Comparison of ENCODE assay signal across 8 cellular contexts in genomic region chr11:95922536-95923440, GRCh38. TPM values are rescaled to one million over a fixed set of nuclear protein-coding genes. Genes with fewer than 3 reads are reported as not detected.
A peak's percentile ranks its signal among the peaks of the same experiment; 100 is the strongest.
DNase-seq lines count a peak whose midpoint lies in the region; ATAC-seq, FAIRE-seq and TF ChIP-seq lines count a peak whose summit lies in the region.

No MANE protein-coding gene starts in this region.

- H4K20me1 ChIP-seq in K562 (replicated peaks; ENCODE audit: control insufficient read depth, insufficient read depth, low read length): no peaks in the 10 kb centered on the region

- peak overlapping the region in 1 of 2 experiments; percentile 83; a peak in 2 of 4 replicates for H3K9ac ChIP-seq in K562 (ENCODE audit: insufficient read depth in 1 of 2, low read depth in 2 of 2, low read length in 2 of 2)

- H3K4me3 ChIP-seq in BE2C (ENCODE audit: low read depth, low read length) (peak overlapping the region; percentile 89), K562 (peak overlapping the region; percentile 75), aorta (ENCODE audit: low read length in 2 of 2) (peak overlapping the region; percentile 92 to 94)

- no peak for TF ChIP-seq EP300 in K562 (IDR thresholded peaks at IDR 0.05; ENCODE audit: low read length)

- H3K27me3 ChIP-seq in BE2C: no peaks in the 10 kb centered on the region
- no peaks in the 10 kb centered on the region for H3K27me3 ChIP-seq in K562 (ENCODE audit: control insufficient read depth in 2 of 2, insufficient read depth in 2 of 2, low read length in 2 of 2)
- H3K27me3 ChIP-seq in aorta (ENCODE audit: control insufficient read depth in 1 of 2, insufficient read depth in 2 of 2, low read length in 1 of 2): no peaks in the 10 kb centered on the region

- POLR2A ChIA-PET in K562 (lab: Yijun Ruan, JAX): interaction anchor here (0.6 to 2.5 kb wide), 7 partner anchors 9 to 33 kb away, joined by 3 to 13 read pairs (median 4); no protein-coding TSS in a partner anchor

- CTCF ChIA-PET in K562 (lab: Yijun Ruan, JAX; ENCODE audit: low intra/inter-chr PET ratio): interaction anchor here (0.7 kb wide), 1 partner anchor 29 kb away, joined by 3 read pairs; no protein-coding TSS in a partner anchor

- ATAC-seq in K562 (peak; percentile 5; the same call in 1 of the 3 replicates), aorta (ENCODE audit: low FRiP score) (no peak), GM19397 (IDR thresholded peaks at IDR 0.05; ENCODE audit: unreplicated experiment) (no peak), HG02973 (IDR thresholded peaks at IDR 0.05; ENCODE audit: unreplicated experiment) (no peak)

- no peak for TF ChIP-seq RAD21 in K562 (CRISPR knock-in tag; conservative IDR thresholded peaks at IDR 0.05 in 1 of 2, IDR thresholded peaks at IDR 0.05 in 1 of 2)

- H3K79me2 ChIP-seq in K562 (ENCODE audit: control insufficient read depth, insufficient read depth, low read length): peaks cover 64% of the 10 kb centered on the region

- no peaks in the 10 kb centered on the region for H3K9me1 ChIP-seq in K562 (ENCODE audit: control insufficient read depth, insufficient read depth, low read length)

- 5% methylated on average over 9 of the region's 9 CpGs for WGBS in K562 (ENCODE audit: insufficient coverage, low coverage, missing lambda C conversion rate)
- WGBS in aorta, 2 donors: 15 to 17% methylated on average over 9 of the region's 9 CpGs

- TSS peak; percentile 52 for BruUV-seq in K562 (replicated peaks; lab: Mats Ljungman, UMichigan)

- in situ Hi-C loops in KBM-7 (cut with MboI; ENCODE audit: low pct_unique_long_range_greater_than_20kb, low sequenced_read_pairs): no loop called here
- in situ Hi-C loops in K562 (cut with MboI): no loop called here

- no peak for FAIRE-seq in K562 (lab: Jason Lieb, UNC)

- H3K4me1 ChIP-seq in BE2C (peaks cover 5% of the 10 kb centered on the region; the same call in 1 of the 2 replicates), K562 (replicated peaks in 1 of 2; ENCODE audit: control insufficient read depth in 2 of 2, insufficient read depth in 2 of 2, low read length in 2 of 2) (peaks cover 6 to 10% of the 10 kb centered on the region in 2 experiments; a peak in 4 of 5 replicates), aorta (ENCODE audit: control insufficient read depth in 1 of 2, insufficient read depth in 2 of 2, low read length in 2 of 2) (peaks cover 4 to 5% of the 10 kb centered on the region in 2 donors)

- H3K9me3 ChIP-seq in BE2C (no peaks in the 10 kb centered on the region), K562 (replicated peaks; ENCODE audit: control insufficient read depth, insufficient read depth, low read depth, low read length) (no peaks in the 10 kb centered on the region), aorta (ENCODE audit: control insufficient read depth, low read length) (no peaks in the 10 kb centered on the region)

- H3K27ac ChIP-seq in K562 (ENCODE audit: extremely low read depth, low read depth, low read length) (peak overlapping the region; percentile 84; the same call in 2 of the 3 replicates), aorta (ENCODE audit: low read depth in 1 of 2, low read length in 2 of 2) (peak overlapping the region; percentile 94 to 99)

- intact Hi-C loops in K562 (cut with micrococcal nuclease): loop anchor here (10.0 kb wide), 1 partner anchor 422 kb away; the partner anchor contains the start of gene MAML2
- intact Hi-C loops in aorta (cut with DNase I): loop anchor here in 1 of 2 donors (5.0 kb wide), 1 partner anchor 125 kb away; no protein-coding TSS in a partner anchor

- peak overlapping the region; percentile 93 for H3K4me2 ChIP-seq in K562 (ENCODE audit: insufficient read depth, low read length)

- no peak for TF ChIP-seq CTCF in BE2C (IDR thresholded peaks at IDR 0.05; ENCODE audit: low read depth, low read length)
- TF ChIP-seq CTCF in K562 (IDR thresholded peaks at IDR 0.05 in 2 of 3, conservative IDR thresholded peaks at IDR 0.05 in 1 of 3; ENCODE audit: insufficient read depth in 2 of 3, low read depth in 1 of 3, low read length in 3 of 3): no peak

- H3K36me3 ChIP-seq in BE2C (no peaks in the 10 kb centered on the region), K562 (ENCODE audit: control insufficient read depth, insufficient read depth, low read length) (no peaks in the 10 kb centered on the region), aorta (ENCODE audit: control insufficient read depth in 1 of 2, insufficient read depth in 2 of 2, low read length in 1 of 2) (no peaks in the 10 kb centered on the region)

- TF ChIP-seq POLR2A in K562 (conservative IDR thresholded peaks at IDR 0.05): no peak

- peak overlapping the region; percentile 97 for H2AFZ ChIP-seq in K562 (ENCODE audit: low read depth, low read length)

- DNase-seq in BE2C (no peak), KBM-7 (peak; percentile 36), K562 (ENCODE audit: extremely low read depth in 1 of 4, low spot score in 3 of 4) (peak in 1 of 4 experiments; percentile 23), medulla oblongata (ENCODE audit: extremely low spot score) (peak; percentile 51), aorta (no peak), NCI-H1930 (lab: John Stamatoyannopoulos, UW) (no peak)

TF ChIP-seq in K562, 482 proteins besides CTCF, POLR2A, EP300 and RAD21:
- TF ChIP-seq SNIP1 (IDR thresholded peaks at IDR 0.05; ENCODE audit: low read depth): no peak
- TF ChIP-seq NCOA4 (IDR thresholded peaks at IDR 0.05; ENCODE audit: partially characterized antibody): no peak
- TF ChIP-seq ZNF217 (CRISPR knock-in tag; IDR thresholded peaks at IDR 0.05): no peak
- no peak for TF ChIP-seq CBFA2T3 (IDR thresholded peaks at IDR 0.05)
- no peak for TF ChIP-seq ZNF589 (CRISPR knock-in tag; IDR thresholded peaks at IDR 0.05; ENCODE audit: low read depth)
- TF ChIP-seq LARP7 (IDR thresholded peaks at IDR 0.05): 0 out of 2 replicates have a peak, but pooled peaks have one; percentile 6
- TF ChIP-seq ZNF239 (CRISPR knock-in tag; IDR thresholded peaks at IDR 0.05): peak; percentile 43; the same call in 1 of the 2 replicates
- 0 out of 2 replicates have a peak, but pooled peaks have one; percentile 27 for TF ChIP-seq HINFP (tag; conservative IDR thresholded peaks at IDR 0.05; ENCODE audit: low read depth)
- TF ChIP-seq ZNF12 (CRISPR knock-in tag; IDR thresholded peaks at IDR 0.05): no peak
- TF ChIP-seq MYNN (IDR thresholded peaks at IDR 0.05): no peak
- TF ChIP-seq MYNN (CRISPR knock-in tag; IDR thresholded peaks at IDR 0.05): no peak
- TF ChIP-seq ZNF444 (CRISPR knock-in tag; IDR thresholded peaks at IDR 0.05): no peak
- no peak for TF ChIP-seq RB1 (IDR thresholded peaks at IDR 0.05; ENCODE audit: low read depth)

RNA-seq across cellular contexts. Expression of gene MTMR2, which starts 1.1 kb away (rescaled TPM):
- 36.6 TPM for polyA plus RNA-seq in BE2C (2012; ENCODE audit: insufficient read depth, insufficient read length, low read depth)
- 6.2 and 16.6 TPM in 2 replicates for total RNA-seq in K562 (2011; cell fraction: chromatin; rRNA removed; ENCODE audit: low replicate concordance)
- 3.5 and 5.5 TPM in 2 replicates for total RNA-seq in K562 (2011; cell fraction: nucleolus; rRNA removed)
- 7.8 and 11.7 TPM in 2 replicates for total RNA-seq in K562 (2011; cell fraction: nucleoplasm; rRNA removed)
- total RNA-seq in K562 (2014; rRNA removed) (15.6 and 17.8 TPM in 2 replicates), K562 (2014; rRNA removed; fragmentation: Illumina TruSeq; extraction: Trizol) (29.5 and 34.6 TPM in 2 replicates), K562 (2015; rRNA removed; fragmentation: Illumina TruSeq; extraction: Trizol) (23.5 and 25.2 TPM in 2 replicates), K562 (2021) (35.8 and 38.2 TPM in 2 replicates), aorta (10 to 100 TPM; 36.4 to 40.6 TPM)
- polyA plus RNA-seq in K562 (2011; rRNA removed) (22.7 and 28.7 TPM in 2 replicates), K562 (2014; fragmentation: Illumina TruSeq; extraction: Trizol) (29.6 and 34.6 TPM in 2 replicates), K562 (2014; fragmentation: Nextera tagmentation; extraction: Ambion mirVana) (10 to 100 TPM; 12.6 to 15.8 TPM), K562 (2014; rRNA removed) (17.0 and 20.8 TPM in 2 replicates), aorta (10 to 100 TPM; 24.8 to 28.3 TPM)
- 12.0 and 16.2 TPM in 2 replicates for polyA plus RNA-seq in K562 (2011; cell fraction: cytosol; rRNA removed)
- polyA plus RNA-seq in K562 (2011; cell fraction: nucleus; rRNA removed): 10.3 and 14.8 TPM in 2 replicates
- 21.4 and 22.4 TPM in 2 replicates for polyA plus RNA-seq in K562 (2012)
- 63.2 and 69.1 TPM in 2 replicates for polyA minus RNA-seq in K562 (2011; rRNA and poly(A)+ RNA removed)
- polyA minus RNA-seq in K562 (2011; cell fraction: cytosol; rRNA and poly(A)+ RNA removed): 30.4 and 34.0 TPM in 2 replicates
- 13.9 and 21.8 TPM in 2 replicates for polyA minus RNA-seq in K562 (2011; cell fraction: nucleus; rRNA and poly(A)+ RNA removed)

Comparison
In these comparisons a context has a peak if more than half of its experiments do, and no peak if none do; other contexts are left out.
1. DNase-seq: peak in KBM-7 (single experiment) and medulla oblongata (single experiment); none in BE2C (single experiment), aorta (0 of 2) and NCI-H1930 (0 of 2).
2. Peak in every context shown above with its lines, with median percentiles within 50 percentile points of each other: H3K4me3 ChIP-seq.